8 cellular contexts compared by ENCODE assay signal in genomic region chr4:143514432-143514831, GRCh38. TPM values are rescaled to one million over a fixed set of nuclear protein-coding genes. Genes with fewer than 3 reads are reported as not detected.
A peak's percentile ranks its signal among the peaks of the same experiment; 100 is the strongest.
DNase-seq lines count a peak whose midpoint lies in the region; TF ChIP-seq lines count a peak whose summit lies in the region.

No MANE protein-coding gene starts in this region.

- DNase-seq in COLO829 (ENCODE audit: low spot score): peak; percentile 23
- DNase-seq in HL-60 (ENCODE audit: low read depth in 1 of 2, low spot score in 1 of 2): peak in 1 of 2 experiments; percentile 41
- peak; percentile 30 for DNase-seq in SK-MEL-5 (ENCODE audit: low read depth, low spot score)
- peak; percentile 38 for DNase-seq in brain microvascular endothelial cell
- DNase-seq in retinal pigment epithelial cell (ENCODE audit: low read depth): peak; percentile 17
- no peak for DNase-seq in T1000 (lab: John Stamatoyannopoulos, UW)
- no peak for DNase-seq in GM19238 (ENCODE audit: insufficient read length, low spot score)

- peaks cover under 1% of the 10 kb centered on the region for H3K36me3 ChIP-seq in brain microvascular endothelial cell (replicated peaks)
- H3K36me3 ChIP-seq in iPS-18a (ENCODE audit: control insufficient read depth, low read depth, low read length): peaks cover 32% of the 10 kb centered on the region

- no peaks in the 10 kb centered on the region for H3K9me3 ChIP-seq in iPS-18a (ENCODE audit: control insufficient read depth, low read depth, low read length)

- H3K4me3 ChIP-seq in HL-60 (replicated peaks; ENCODE audit: insufficient read depth, low read length) (peak overlapping the region; percentile 85), brain microvascular endothelial cell (ENCODE audit: low read depth, low read length) (peak overlapping the region; percentile 90), iPS-18a (ENCODE audit: low read length) (peak overlapping the region; percentile 98), retinal pigment epithelial cell (ENCODE audit: low read length) (peak overlapping the region; percentile 88)

- peaks cover 17% of the 10 kb centered on the region for H3K4me1 ChIP-seq in iPS-18a (ENCODE audit: control insufficient read depth, low read depth, low read length)

- peak overlapping the region; percentile 99 for H3K9ac ChIP-seq in iPS-18a (ENCODE audit: low read length)

- in situ Hi-C loops in SK-MEL-5 (cut with HindIII; ENCODE audit: low pct_unique_long_range_greater_than_20kb, low sequenced_read_pairs): no loop called here
- in situ Hi-C loops in brain microvascular endothelial cell (cut with HindIII; ENCODE audit: low pct_ligation_motif_present, low sequenced_read_pairs): no loop called here

- H3K27me3 ChIP-seq in HL-60 (ENCODE audit: insufficient read depth, poor library complexity, severe bottlenecking) (no peaks in the 10 kb centered on the region), brain microvascular endothelial cell (replicated peaks) (no peaks in the 10 kb centered on the region), iPS-18a (ENCODE audit: control insufficient read depth, insufficient read depth, low read length) (no peaks in the 10 kb centered on the region)

- peak overlapping the region; percentile 95 for H3K27ac ChIP-seq in HL-60 (replicated peaks)
- H3K27ac ChIP-seq in brain microvascular endothelial cell: peak overlapping the region; percentile 92
- H3K27ac ChIP-seq in iPS-18a (ENCODE audit: low read length): peak overlapping the region; percentile 87

- TF ChIP-seq CTCF in HL-60 (IDR thresholded peaks at IDR 0.05; ENCODE audit: insufficient read depth, low read length) (no peak), brain microvascular endothelial cell (IDR thresholded peaks at IDR 0.05; ENCODE audit: low read depth, low read length, missing control alignments) (no peak), retinal pigment epithelial cell (conservative IDR thresholded peaks at IDR 0.05; ENCODE audit: low read depth, low read length) (no peak)

RNA-seq across cellular contexts. Expression of gene SMARCA5, which starts 0.9 kb away (rescaled TPM):
- 37.5 and 38.9 TPM in 2 replicates for total RNA-seq in SK-MEL-5 (2014; rRNA removed; shearing (Covaris generic))
- 24.9 and 31.6 TPM in 2 replicates for polyA plus RNA-seq in SK-MEL-5 (2015; cell fraction: cytosol; rRNA removed)
- polyA plus RNA-seq in SK-MEL-5 (2015; cell fraction: nucleus; rRNA removed): 17.2 and 18.0 TPM in 2 replicates

Comparison
In these comparisons a context has a peak if more than half of its experiments do, and no peak if none do; other contexts are left out.
1. DNase-seq: peak in COLO829 (single experiment), SK-MEL-5 (single experiment), brain microvascular endothelial cell (single experiment) and retinal pigment epithelial cell (single experiment); none in T1000 (single experiment) and GM19238 (single experiment).
2. Peak in every context shown above with its lines, with median percentiles within 50 percentile points of each other: H3K27ac ChIP-seq and H3K4me3 ChIP-seq.